ENCODE assay signal across 8 cellular contexts in genomic region chr15:80970018-80970657, GRCh38. TPM values are rescaled to one million over a fixed set of nuclear protein-coding genes. Genes with fewer than 3 reads are reported as not detected.
DNase-seq lines count a peak whose midpoint lies in the region; ATAC-seq and FAIRE-seq lines count a peak whose summit lies in the region.

No MANE protein-coding gene starts in this region.

- H3K4me3 ChIP-seq in right cardiac atrium (ENCODE audit: low read length) (no peak overlapping the region), small intestine (ENCODE audit: low read depth in 1 of 2, low read length in 2 of 2) (no peak overlapping the region)

- FAIRE-seq in small intestine (lab: Jason Lieb, UNC), result no peak

- H3K9me3 ChIP-seq in right cardiac atrium (ENCODE audit: control insufficient read depth, low read length) (no peaks in the 10 kb centered on the region), small intestine (ENCODE audit: control insufficient read depth, low read depth) (no peaks in the 10 kb centered on the region)

- WGBS in right cardiac atrium, result 54% methylated on average over 12 of the region's 12 CpGs
- 55 to 59% (median 56%) methylated on average over 12 of the region's 12 CpGs for WGBS in small intestine, 3 donors

- H3K27ac ChIP-seq in right cardiac atrium (ENCODE audit: low read length), result no peak overlapping the region
- no peak overlapping the region for H3K27ac ChIP-seq in small intestine (ENCODE audit: low read depth in 1 of 2, low read length in 1 of 2)

- H3K36me3 ChIP-seq in small intestine (ENCODE audit: control insufficient read depth in 2 of 2, insufficient read depth in 2 of 2, low read length in 2 of 2), result no peaks in the 10 kb centered on the region

- H3K4me1 ChIP-seq in right cardiac atrium (ENCODE audit: control insufficient read depth, insufficient read depth, low read length) (no peaks in the 10 kb centered on the region), small intestine (ENCODE audit: control insufficient read depth in 2 of 2, insufficient read depth in 1 of 2, low read depth in 1 of 2, low read length in 1 of 2) (no peaks in the 10 kb centered on the region)

- ATAC-seq in right cardiac atrium (peak; percentile 61 to 70), HG03520 (IDR thresholded peaks at IDR 0.05; ENCODE audit: unreplicated experiment) (no peak)

- H3K27me3 ChIP-seq in right cardiac atrium (ENCODE audit: control insufficient read depth, insufficient read depth), result no peaks in the 10 kb centered on the region
- H3K27me3 ChIP-seq in small intestine (ENCODE audit: control insufficient read depth in 2 of 2, insufficient read depth in 2 of 2, low read length in 2 of 2), result no peaks in the 10 kb centered on the region

- intact Hi-C loops in right cardiac atrium (cut with DNase I), result loop anchor here (2.0 to 10.0 kb wide), 5 partner anchors 193 to 515 kb away; no protein-coding TSS in a partner anchor

- DNase-seq in NCI-H510A treated with DMSO at 0.1 percent for 48 hours (lab: John Stamatoyannopoulos, UW) (peak; percentile 71), NCI-H510A (lab: John Stamatoyannopoulos, UW) (no peak), NAMALWA (ENCODE audit: low spot score) (peak; percentile 74), T-helper 1 cell (peak in 4 of 5 donors; percentile 37 to 62 (median 42)), amniotic epithelial cell (ENCODE audit: low read depth) (peak; percentile 42), right cardiac atrium (peak; percentile 35 to 68 (median 63)), small intestine (peak; percentile 63)

RNA-seq across cellular contexts. Expression of gene MESD, which starts 19.5 kb away (rescaled TPM):
- 10 to 100 TPM; 15.7 to 18.9 (median 17.3) TPM for total RNA-seq in right cardiac atrium
- polyA plus RNA-seq in right cardiac atrium (13.2 TPM), small intestine (10 to 100 TPM in 1 of 3 donors, 1 to 10 TPM in 2; 4.7 to 20.7 (median 6.5) TPM)

RNA-seq across cellular contexts. Expression of gene TLNRD1, which starts 30.6 kb away (rescaled TPM):
- 10 to 100 TPM in 1 of 4 donors, 1 to 10 TPM in 3; 6.7 to 17.2 (median 7.3) TPM for total RNA-seq in right cardiac atrium
- 4.8 TPM for polyA plus RNA-seq in right cardiac atrium
- 10 to 100 TPM in 1 of 3 donors, 1 to 10 TPM in 2; 4.9 to 11.9 (median 6.8) TPM for polyA plus RNA-seq in small intestine
